Comparison of ENCODE assay signal across 21 cellular contexts in the genomic region with DNA sequence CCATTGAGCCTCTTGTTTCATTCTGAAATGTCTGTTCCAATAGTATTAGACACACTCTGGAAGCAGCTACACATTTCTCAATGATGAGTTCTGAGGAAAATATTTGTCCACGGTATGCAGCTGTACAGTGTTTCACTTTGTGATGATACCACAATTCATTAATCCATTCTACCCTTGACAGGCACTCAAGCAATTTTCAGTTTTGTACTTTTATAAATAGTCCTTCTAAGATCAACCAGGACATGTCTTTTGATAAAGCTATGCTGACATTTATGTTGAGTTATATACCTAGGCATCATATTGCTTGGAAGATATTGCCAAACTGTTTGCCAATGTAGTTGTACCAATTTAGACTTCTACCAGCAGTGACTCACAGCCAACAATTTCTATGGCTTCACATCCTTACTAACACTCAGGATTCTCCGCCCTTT.
DNase-seq lines count a peak whose midpoint lies in the region; ATAC-seq and TF ChIP-seq lines count a peak whose summit lies in the region.
"Had no signal": no experiment of that assay in that cellular context is flagged by ENCODE, and none has a peak within 500 bp of the region (broad histone marks: within the 10 kb centered on the region; RNA-seq: fewer than 3 reads in every experiment).

No MANE protein-coding gene starts in this region.

- intact Hi-C loops in A673 (cut with micrococcal nuclease; ENCODE audit: unreplicated experiment), result no loop called here
- intact Hi-C loops in CD4-positive, alpha-beta T cell (cut with DNase I, micrococcal nuclease), result no loop called here

- H3K4me1 Mint-ChIP-seq in CD4-positive, alpha-beta T cell (ENCODE audit: low read depth), result no peaks in the 10 kb centered on the region
- H3K4me1 Mint-ChIP-seq: activated CD4-positive, alpha-beta memory T cell treated with anti-CD3 and anti-CD28 coated beads, Interleukin-2, amount 10 ng/mL, durations not matched to agents 7 days and 5 days; activated T-helper 17 cell treated with anti-CD3 and anti-CD28 coated beads, Interleukin-2, amount 50 U/mL, for 72 hours; GM23338; memory B cell; neural progenitor cell had no signal

- H3K4me1 ChIP-seq in osteoblast (ENCODE audit: insufficient read depth, low read length) (peaks cover 29% of the 10 kb centered on the region), A673 (ENCODE audit: insufficient read depth, low read length, poor library complexity, severe bottlenecking) (no peaks in the 10 kb centered on the region)
- H3K4me1 ChIP-seq: BLaER1, neural progenitor cell had no signal

- H3K4me3 ChIP-seq in coronary artery (no peak overlapping the region), osteoblast (ENCODE audit: insufficient read depth, low read length) (peak overlapping the region; percentile 18), A673 (ENCODE audit: low read depth, low read length, poor library complexity, severe bottlenecking) (no peak overlapping the region)
- H3K4me3 ChIP-seq: BLaER1, GM23338, neural progenitor cell, tibial nerve had no signal

- H3K36me3 ChIP-seq in osteoblast (ENCODE audit: insufficient read depth, low read length) (no peaks in the 10 kb centered on the region), A673 (ENCODE audit: insufficient read depth, low read length, poor library complexity, severe bottlenecking) (no peaks in the 10 kb centered on the region)
- H3K36me3 ChIP-seq: BLaER1, neural progenitor cell, tibial nerve had no signal

- H3K27me3 ChIP-seq in osteoblast (ENCODE audit: insufficient read depth, low read length) (no peaks in the 10 kb centered on the region), A673 (replicated peaks; ENCODE audit: insufficient read depth, low read depth, low read length, poor library complexity) (no peaks in the 10 kb centered on the region)
- no peaks in the 10 kb centered on the region for H3K27me3 ChIP-seq in CD4-positive, alpha-beta T cell (ENCODE audit: control insufficient read depth, insufficient read depth, low read length)
- H3K27me3 ChIP-seq: BLaER1, neural progenitor cell, tibial nerve had no signal

- no TSS peak for BruUV-seq in A673 (replicated peaks; lab: Mats Ljungman, UMichigan)

- H3K79me2 ChIP-seq in osteoblast (ENCODE audit: insufficient read depth, low read length), result no peaks in the 10 kb centered on the region

- H4K20me1 ChIP-seq in osteoblast (ENCODE audit: insufficient read depth, low read length), result no peaks in the 10 kb centered on the region
- H4K20me1 ChIP-seq: BLaER1 had no signal

- peak overlapping the region; percentile 54 for H3K4me2 ChIP-seq in osteoblast (ENCODE audit: insufficient read depth, low read length)
- H3K4me2 ChIP-seq: BLaER1, GM23338, neural progenitor cell had no signal

- ATAC-seq in HG02938 (IDR thresholded peaks at IDR 0.05; ENCODE audit: unreplicated experiment) (no peak), GM21717 (IDR thresholded peaks at IDR 0.05; ENCODE audit: unreplicated experiment) (no peak)
- ATAC-seq in CD4-positive, alpha-beta T cell (ENCODE audit: poor library complexity), result no peak
- ATAC-seq: activated T-helper 17 cell treated with anti-CD3 and anti-CD28 coated beads, Interleukin-2, amount 50 U/mL, for 72 hours; GM23338 had no signal

- DNase-seq in AG20443 (ENCODE audit: low spot score) (peak; percentile 42), NCI-H226 (peak; percentile 48), coronary artery (ENCODE audit: low spot score) (no peak), osteoblast (ENCODE audit: insufficient read length, low spot score, missing footprints) (no peak), A673 (ENCODE audit: low spot score) (no peak)
- DNase-seq in CD4-positive, alpha-beta T cell, result no peak
- DNase-seq: activated CD4-positive, alpha-beta memory T cell treated with anti-CD3 and anti-CD28 coated beads, Interleukin-2, amount 10 ng/mL, durations not matched to agents 7 days and 5 days; amygdala; effector CD8-positive, alpha-beta T cell; NCI-H1417 treated with DMSO at 0.1 percent for 48 hours; NCI-H510A treated with DMSO at 0.1 percent for 48 hours; stimulated activated CD4-positive, alpha-beta T cell treated with anti-CD3 and anti-CD28 coated beads, Interleukin-2, amount 100 ng/mL, for 48 hours; stimulated activated CD8-positive, alpha-beta memory T cell treated with anti-CD3 and anti-CD28 coated beads, Interleukin-4, amount 100 ng/mL, for 48 hours had no signal

- H3K27ac ChIP-seq in coronary artery, result peak overlapping the region; percentile 24 to 45
- peak overlapping the region; percentile 67 for H3K27ac ChIP-seq in osteoblast (ENCODE audit: low read depth, low read length)
- no peak overlapping the region for H3K27ac ChIP-seq in A673 (ENCODE audit: low read depth, low read length, poor library complexity, severe bottlenecking)
- H3K27ac ChIP-seq in CD4-positive, alpha-beta T cell (ENCODE audit: low read depth, low read length), result no peak overlapping the region
- H3K27ac ChIP-seq: BLaER1, neural progenitor cell, tibial nerve had no signal

- POLR2A ChIA-PET in A673 (lab: Charles Lee; ENCODE audit: low non-redundant PET), result no interaction called here
- POLR2A ChIA-PET in CD4-positive, alpha-beta T cell (lab: Charles Lee), result no interaction called here

- H3K36me3 Mint-ChIP-seq in CD4-positive, alpha-beta T cell (ENCODE audit: low read depth), result no peaks in the 10 kb centered on the region
- H3K36me3 Mint-ChIP-seq: memory B cell, neural progenitor cell had no signal

- no peaks in the 10 kb centered on the region for H3K9me3 ChIP-seq in osteoblast (ENCODE audit: low read depth, low read length)
- H3K9me3 ChIP-seq in A673 (ENCODE audit: low read depth, low read length, poor library complexity, severe bottlenecking), result peaks cover 3% of the 10 kb centered on the region
- H3K9me3 ChIP-seq in CD4-positive, alpha-beta T cell (ENCODE audit: control insufficient read depth, low read length), result no peaks in the 10 kb centered on the region

- H3K4me3 Mint-ChIP-seq in CD4-positive, alpha-beta T cell, result no peak overlapping the region
- H3K4me3 Mint-ChIP-seq: activated CD4-positive, alpha-beta memory T cell treated with anti-CD3 and anti-CD28 coated beads, Interleukin-2, amount 10 ng/mL, durations not matched to agents 7 days and 5 days; activated T-helper 17 cell treated with anti-CD3 and anti-CD28 coated beads, Interleukin-2, amount 50 U/mL, for 72 hours; GM23338; memory B cell; neural progenitor cell had no signal

- H3K27ac Mint-ChIP-seq in CD4-positive, alpha-beta T cell, result no peak overlapping the region
- H3K27ac Mint-ChIP-seq: activated CD4-positive, alpha-beta memory T cell treated with anti-CD3 and anti-CD28 coated beads, Interleukin-2, amount 10 ng/mL, durations not matched to agents 7 days and 5 days; activated T-helper 17 cell treated with anti-CD3 and anti-CD28 coated beads, Interleukin-2, amount 50 U/mL, for 72 hours; GM23338; memory B cell; neural progenitor cell had no signal

- no peaks in the 10 kb centered on the region for H3K9me3 Mint-ChIP-seq in CD4-positive, alpha-beta T cell
- H3K9me3 Mint-ChIP-seq: activated CD4-positive, alpha-beta memory T cell treated with anti-CD3 and anti-CD28 coated beads, Interleukin-2, amount 10 ng/mL, durations not matched to agents 7 days and 5 days; activated T-helper 17 cell treated with anti-CD3 and anti-CD28 coated beads, Interleukin-2, amount 50 U/mL, for 72 hours; memory B cell had no signal

- CTCF ChIA-PET in A673 (lab: Charles Lee), result no interaction called here
- CTCF ChIA-PET in CD4-positive, alpha-beta T cell (lab: Charles Lee), result no interaction called here

- H2AFZ ChIP-seq in osteoblast (ENCODE audit: low read length), result peak overlapping the region; percentile 24
- H2AFZ ChIP-seq: GM23338, neural progenitor cell had no signal

- TF ChIP-seq CTCF in coronary artery (IDR thresholded peaks at IDR 0.05) (no peak), osteoblast (IDR thresholded peaks at IDR 0.05; ENCODE audit: extremely low read depth, low read depth, low read length) (no peak), A673 (conservative IDR thresholded peaks at IDR 0.05; ENCODE audit: low read depth, low read length) (no peak)
- TF ChIP-seq CTCF in CD4-positive, alpha-beta T cell (IDR thresholded peaks at IDR 0.05), result no peak

- H3K27me3 Mint-ChIP-seq in CD4-positive, alpha-beta T cell, result no peaks in the 10 kb centered on the region
- H3K27me3 Mint-ChIP-seq: activated CD4-positive, alpha-beta memory T cell treated with anti-CD3 and anti-CD28 coated beads, Interleukin-2, amount 10 ng/mL, durations not matched to agents 7 days and 5 days; activated T-helper 17 cell treated with anti-CD3 and anti-CD28 coated beads, Interleukin-2, amount 50 U/mL, for 72 hours; memory B cell had no signal

Comparison
In these comparisons a context has a peak if more than half of its experiments do, and no peak if none do; other contexts are left out.
1. DNase-seq: peak in AG20443 (single experiment) and NCI-H226 (single experiment); none in coronary artery (single experiment), osteoblast (single experiment), A673 (single experiment) and CD4-positive, alpha-beta T cell (0 of 10).
2. H3K27ac ChIP-seq: peak in coronary artery (2 of 2) and osteoblast (single experiment); none in A673 (single experiment) and CD4-positive, alpha-beta T cell (single experiment).